In genomic region chr6:111606620-111607115, GRCh38 we compare ENCODE assay signal across 8 cellular contexts. TPM values are rescaled to one million over a fixed set of nuclear protein-coding genes. Genes with fewer than 3 reads are reported as not detected.
DNase-seq lines count a peak whose midpoint lies in the region; ATAC-seq and TF ChIP-seq lines count a peak whose summit lies in the region.

No MANE protein-coding gene starts in this region.

- no peaks in the 10 kb centered on the region for H3K9me3 Mint-ChIP-seq in activated naive CD8-positive, alpha-beta T cell treated with anti-CD3 and anti-CD28 coated beads, Interleukin-2, amount 50 U/mL, for 24 hours

- H3K4me1 ChIP-seq in right atrium auricular region (peaks cover 0 to 39% of the 10 kb centered on the region in 2 donors), lower lobe of right lung (peaks cover 41% of the 10 kb centered on the region), urinary bladder (ENCODE audit: insufficient read depth) (no peaks in the 10 kb centered on the region)

- H3K4me3 ChIP-seq in right atrium auricular region (peak overlapping the region; percentile 57 to 58), lower lobe of right lung (peak overlapping the region; percentile 61), urinary bladder (ENCODE audit: low read depth, low read length) (peak overlapping the region; percentile 16)

- H3K9me3 ChIP-seq in right atrium auricular region (no peaks in the 10 kb centered on the region), lower lobe of right lung (no peaks in the 10 kb centered on the region)

- no peaks in the 10 kb centered on the region for H3K27me3 Mint-ChIP-seq in activated naive CD8-positive, alpha-beta T cell treated with anti-CD3 and anti-CD28 coated beads, Interleukin-2, amount 50 U/mL, for 24 hours

- no peak for TF ChIP-seq CTCF in right atrium auricular region (IDR thresholded peaks at IDR 0.05)
- TF ChIP-seq CTCF in lower lobe of right lung (IDR thresholded peaks at IDR 0.05), result no peak

- peak overlapping the region; percentile 94 for H3K4me3 Mint-ChIP-seq in activated naive CD8-positive, alpha-beta T cell treated with anti-CD3 and anti-CD28 coated beads, Interleukin-2, amount 50 U/mL, for 24 hours

- H3K4me1 Mint-ChIP-seq in activated naive CD8-positive, alpha-beta T cell treated with anti-CD3 and anti-CD28 coated beads, Interleukin-2, amount 50 U/mL, for 24 hours, result peaks cover 39% of the 10 kb centered on the region

- H3K27ac Mint-ChIP-seq in activated naive CD8-positive, alpha-beta T cell treated with anti-CD3 and anti-CD28 coated beads, Interleukin-2, amount 50 U/mL, for 24 hours, result peak overlapping the region; percentile 97

- H3K36me3 Mint-ChIP-seq in activated naive CD8-positive, alpha-beta T cell treated with anti-CD3 and anti-CD28 coated beads, Interleukin-2, amount 50 U/mL, for 24 hours (ENCODE audit: low read depth), result no peaks in the 10 kb centered on the region

- intact Hi-C loops in Right ventricle myocardium superior (cut with DNase I) (no loop called here), lower lobe of right lung (cut with DNase I) (no loop called here)

- ATAC-seq in Right ventricle myocardium superior (ENCODE audit: poor library complexity) (no peak), lower lobe of right lung (no peak), HG03280 (IDR thresholded peaks at IDR 0.05; ENCODE audit: unreplicated experiment) (no peak)
- ATAC-seq in activated naive CD8-positive, alpha-beta T cell treated with anti-CD3 and anti-CD28 coated beads, Interleukin-2, amount 50 U/mL, for 24 hours, result no peak

- H3K27ac ChIP-seq in right atrium auricular region (peak overlapping the region; percentile 94 to 99), lower lobe of right lung (peak overlapping the region; percentile 98), urinary bladder (ENCODE audit: low read depth) (no peak overlapping the region)

- H3K36me3 ChIP-seq in right atrium auricular region, result no peaks in the 10 kb centered on the region
- no peaks in the 10 kb centered on the region for H3K36me3 ChIP-seq in lower lobe of right lung
- no peaks in the 10 kb centered on the region for H3K36me3 ChIP-seq in urinary bladder (ENCODE audit: insufficient read depth)

- no peak for DNase-seq in right atrium auricular region (ENCODE audit: low spot score)
- DNase-seq in Right ventricle myocardium superior, result no peak
- no peak for DNase-seq in activated naive CD8-positive, alpha-beta T cell treated with anti-CD3 and anti-CD28 coated beads, Interleukin-2, amount 50 U/mL, for 24 hours
- no peak for DNase-seq in lower lobe of right lung
- no peak for DNase-seq in dedifferentiated amniotic fluid mesenchymal stem cell (ENCODE audit: extremely low spot score)
- DNase-seq in SIG-M5 (lab: John Stamatoyannopoulos, UW), result no peak

- 45% methylated on average over 7 of the region's 7 CpGs for WGBS in urinary bladder

- no peaks in the 10 kb centered on the region for H3K27me3 ChIP-seq in right atrium auricular region
- H3K27me3 ChIP-seq in lower lobe of right lung (ENCODE audit: low read depth), result no peaks in the 10 kb centered on the region

RNA-seq across cellular contexts. Expression of gene TRAF3IP2, which starts 1.0 kb away (rescaled TPM):
- total RNA-seq in right atrium auricular region (10 to 100 TPM; 12.1 to 25.2 TPM), Right ventricle myocardium superior (10.0 TPM), lower lobe of right lung (37.5 TPM), urinary bladder (15.2 TPM)
- 28.8 TPM for polyA plus RNA-seq in urinary bladder
